7 cellular contexts compared by ENCODE assay signal in the genomic region with DNA sequence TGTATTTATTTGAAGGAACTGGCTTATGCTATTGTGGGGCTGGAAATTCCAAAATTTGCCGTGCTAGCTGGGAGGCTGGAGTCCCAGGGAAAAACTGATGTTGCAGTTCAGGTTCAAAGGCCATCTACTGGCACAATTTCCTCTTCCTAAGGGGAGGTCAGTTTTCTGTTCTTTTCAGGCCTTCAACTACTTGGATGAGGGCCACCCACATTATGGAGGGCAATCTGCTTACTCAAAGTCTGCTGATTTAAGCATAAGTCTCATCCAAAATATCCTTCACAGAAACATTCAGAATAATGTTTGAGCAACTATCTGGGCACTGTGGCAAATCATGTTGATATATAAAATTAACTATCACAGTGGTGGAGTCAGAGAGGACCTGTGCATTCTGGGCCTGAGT. TPM values are rescaled to one million over a fixed set of nuclear protein-coding genes. Genes with fewer than 3 reads are reported as not detected.
"Had no signal": no experiment of that assay in that cellular context is flagged by ENCODE, and none has a peak within 500 bp of the region (broad histone marks: within the 10 kb centered on the region; RNA-seq: fewer than 3 reads in every experiment).

No MANE protein-coding gene starts in this region.

- H3K4me1 Mint-ChIP-seq: GM23338, H9 had no signal

- DNase-seq: H9, HCEC 1CT, IMR-90 had no signal

- ATAC-seq: GM23338, K562 had no signal

- H3K4me2 ChIP-seq: GM23338 had no signal

- H3K9me3 Mint-ChIP-seq: H9 had no signal

- H2AFZ ChIP-seq: GM23338 had no signal

- H3K27ac Mint-ChIP-seq: GM23338, H9 had no signal

- H3K4me3 Mint-ChIP-seq: GM23338, H9 had no signal

- H3K4me3 ChIP-seq: GM23338, K562 had no signal

RNA-seq across cellular contexts. Expression of a gene that starts 21.2 kb away (rescaled TPM):
- total RNA-seq: H1, H9, HT-29 had no signal
- polyA plus RNA-seq: GM23338, K562 had no signal
